In genomic region chr6:47097092-47097945, GRCh38 we compare ENCODE assay signal across 8 cellular contexts. TPM values are rescaled to one million over a fixed set of nuclear protein-coding genes. Genes with fewer than 3 reads are reported as not detected.
DNase-seq lines count a peak whose midpoint lies in the region; ATAC-seq and TF ChIP-seq lines count a peak whose summit lies in the region.

No MANE protein-coding gene starts in this region.

- H3K4me3 ChIP-seq in foreskin fibroblast (ENCODE audit: low read depth in 1 of 2, low read length in 2 of 2) (no peak overlapping the region), coronary artery (no peak overlapping the region)

- ATAC-seq in GM19468 (IDR thresholded peaks at IDR 0.05; ENCODE audit: extremely low read depth, unreplicated experiment) (peak; percentile 92), HG03457 (IDR thresholded peaks at IDR 0.05; ENCODE audit: unreplicated experiment) (peak; percentile 83)

- H3K4me1 Mint-ChIP-seq in activated CD4-positive, alpha-beta memory T cell treated with anti-CD3 and anti-CD28 coated beads, Interleukin-2, amount 10 ng/mL, durations not matched to agents 7 days and 5 days = no peaks in the 10 kb centered on the region
- H3K4me1 Mint-ChIP-seq in osteocyte (ENCODE audit: unreplicated experiment) = peaks cover 3% of the 10 kb centered on the region

- peak; percentile 78 for DNase-seq in EH (ENCODE audit: low read depth)
- peak; percentile 69 for DNase-seq in NCI-H226
- DNase-seq in activated CD4-positive, alpha-beta memory T cell treated with anti-CD3 and anti-CD28 coated beads, Interleukin-2, amount 10 ng/mL, durations not matched to agents 7 days and 5 days = peak; percentile 18
- peak; percentile 65 to 92 for DNase-seq in foreskin fibroblast
- no peak for DNase-seq in osteocyte (ENCODE audit: extremely low spot score, unreplicated experiment)
- DNase-seq in coronary artery (ENCODE audit: low spot score) = no peak

- H3K27ac Mint-ChIP-seq in activated CD4-positive, alpha-beta memory T cell treated with anti-CD3 and anti-CD28 coated beads, Interleukin-2, amount 10 ng/mL, durations not matched to agents 7 days and 5 days = no peak overlapping the region
- no peak overlapping the region for H3K27ac Mint-ChIP-seq in osteocyte (ENCODE audit: unreplicated experiment)

- no peaks in the 10 kb centered on the region for H3K27me3 Mint-ChIP-seq in activated CD4-positive, alpha-beta memory T cell treated with anti-CD3 and anti-CD28 coated beads, Interleukin-2, amount 10 ng/mL, durations not matched to agents 7 days and 5 days
- H3K27me3 Mint-ChIP-seq in osteocyte (ENCODE audit: unreplicated experiment) = no peaks in the 10 kb centered on the region

- H3K36me3 Mint-ChIP-seq in activated CD4-positive, alpha-beta memory T cell treated with anti-CD3 and anti-CD28 coated beads, Interleukin-2, amount 10 ng/mL, durations not matched to agents 7 days and 5 days (ENCODE audit: low read depth) = no peaks in the 10 kb centered on the region
- no peaks in the 10 kb centered on the region for H3K36me3 Mint-ChIP-seq in osteocyte (ENCODE audit: unreplicated experiment)

- no peaks in the 10 kb centered on the region for H3K9me3 Mint-ChIP-seq in activated CD4-positive, alpha-beta memory T cell treated with anti-CD3 and anti-CD28 coated beads, Interleukin-2, amount 10 ng/mL, durations not matched to agents 7 days and 5 days
- no peaks in the 10 kb centered on the region for H3K9me3 Mint-ChIP-seq in osteocyte (ENCODE audit: unreplicated experiment)

- H3K4me3 Mint-ChIP-seq in activated CD4-positive, alpha-beta memory T cell treated with anti-CD3 and anti-CD28 coated beads, Interleukin-2, amount 10 ng/mL, durations not matched to agents 7 days and 5 days = no peak overlapping the region
- H3K4me3 Mint-ChIP-seq in osteocyte (ENCODE audit: unreplicated experiment) = no peak overlapping the region

- no peak overlapping the region for H3K27ac ChIP-seq in coronary artery

- TF ChIP-seq CTCF in foreskin fibroblast (IDR thresholded peaks at IDR 0.05; ENCODE audit: low read depth, low read length) (peak; percentile 70), osteocyte (IDR thresholded peaks at IDR 0.05) (peak; percentile 80), coronary artery (IDR thresholded peaks at IDR 0.05) (no peak)

- CTCF ChIA-PET in activated CD4-positive, alpha-beta memory T cell treated with anti-CD3 and anti-CD28 coated beads, Interleukin-2, amount 10 ng/mL, durations not matched to agents 7 days and 5 days (lab: Charles Lee) = interaction anchor here (0.9 to 2.0 kb wide), 4 partner anchors 9 to 215 kb away, joined by 3 to 5 read pairs (median 4); no protein-coding TSS in a partner anchor

- POLR2A ChIA-PET in activated CD4-positive, alpha-beta memory T cell treated with anti-CD3 and anti-CD28 coated beads, Interleukin-2, amount 10 ng/mL, durations not matched to agents 7 days and 5 days (lab: Charles Lee) = no interaction called here

RNA-seq across cellular contexts. Expression of gene ADGRF1, which starts 55.2 kb away (rescaled TPM):
- total RNA-seq in activated CD4-positive, alpha-beta memory T cell treated with anti-CD3 and anti-CD28 coated beads, Interleukin-2, amount 10 ng/mL, durations not matched to agents 7 days and 5 days = not detected
- total RNA-seq in osteocyte = not detected in 2 replicates

Comparison
In these comparisons a context has a peak if more than half of its experiments do, and no peak if none do; other contexts are left out.
1. DNase-seq: peak in EH (single experiment), NCI-H226 (single experiment), activated CD4-positive, alpha-beta memory T cell treated with anti-CD3 and anti-CD28 coated beads, Interleukin-2, amount 10 ng/mL, durations not matched to agents 7 days and 5 days (single experiment) and foreskin fibroblast (2 of 2); none in osteocyte (single experiment) and coronary artery (single experiment).